9 cellular contexts compared by ENCODE assay signal in genomic region chr3:16482770-16483531, GRCh38. TPM values are rescaled to one million over a fixed set of nuclear protein-coding genes. Genes with fewer than 3 reads are reported as not detected.
A peak's percentile ranks its signal among the peaks of the same experiment; 100 is the strongest.
DNase-seq lines count a peak whose midpoint lies in the region; ATAC-seq and TF ChIP-seq lines count a peak whose summit lies in the region.
"Had no signal": no experiment of that assay in that cellular context is flagged by ENCODE, and none has a peak within 500 bp of the region (broad histone marks: within the 10 kb centered on the region; RNA-seq: fewer than 3 reads in every experiment).

No MANE protein-coding gene starts in this region.

- H3K4me1 ChIP-seq in HUES48 (ENCODE audit: control insufficient read depth, insufficient read depth, low read length) (peaks cover 49% of the 10 kb centered on the region), right cardiac atrium (ENCODE audit: control insufficient read depth, insufficient read depth, low read length) (peaks cover 9% of the 10 kb centered on the region)

- POLR2A ChIA-PET in GM10248 (lab: Yijun Ruan, JAX) = interaction anchor here (0.5 to 1.2 kb wide), 6 partner anchors 14 to 104 kb away, joined by 3 to 5 read pairs (median 3); no protein-coding TSS in a partner anchor

- WGBS in right cardiac atrium = 58% methylated on average over 7 of the region's 7 CpGs

- H3K4me1 Mint-ChIP-seq in endothelial cell (ENCODE audit: unreplicated experiment) = peaks cover 19% of the 10 kb centered on the region

- no peaks in the 10 kb centered on the region for H3K36me3 ChIP-seq in HUES48 (ENCODE audit: control insufficient read depth, insufficient read depth, low read length)

- H3K9me3 Mint-ChIP-seq in endothelial cell (ENCODE audit: unreplicated experiment) = no peaks in the 10 kb centered on the region

- CTCF ChIA-PET in GM10248 (lab: Yijun Ruan, JAX) = interaction anchor here (0.6 to 2.7 kb wide), 16 partner anchors 9 to 194 kb away, joined by 3 to 9 read pairs (median 6); no protein-coding TSS in a partner anchor

- H3K4me3 ChIP-seq in HUES48 (ENCODE audit: low read depth, low read length) (no peak overlapping the region), right cardiac atrium (ENCODE audit: low read length) (no peak overlapping the region)

- H3K9me3 ChIP-seq in HUES48 (ENCODE audit: control insufficient read depth, insufficient read depth, low read length) = no peaks in the 10 kb centered on the region
- no peaks in the 10 kb centered on the region for H3K9me3 ChIP-seq in right cardiac atrium (ENCODE audit: control insufficient read depth, low read length)

- H3K27me3 ChIP-seq in HUES48 (ENCODE audit: control insufficient read depth, insufficient read depth, low read length) = peaks cover 8% of the 10 kb centered on the region; the same call in 1 of the 2 replicates
- H3K27me3 ChIP-seq in right cardiac atrium (ENCODE audit: control insufficient read depth, insufficient read depth) = no peaks in the 10 kb centered on the region

- TF ChIP-seq CTCF in GM10248 (IDR thresholded peaks at IDR 0.05; ENCODE audit: control extremely low read depth, extremely low read depth, low read depth, missing control alignments) (no peak), endothelial cell (IDR thresholded peaks at IDR 0.05; ENCODE audit: unreplicated experiment) (no peak)

- peak overlapping the region; percentile 75 for H3K27ac ChIP-seq in HUES48 (ENCODE audit: low read depth, low read length)
- no peak overlapping the region for H3K27ac ChIP-seq in right cardiac atrium (ENCODE audit: low read length)
- H3K27ac ChIP-seq: epithelial cell of prostate had no signal

- ATAC-seq in GM21381 (IDR thresholded peaks at IDR 0.05; ENCODE audit: unreplicated experiment) (peak; percentile 53), right cardiac atrium (peak; percentile 45 to 47)

- H3K27ac Mint-ChIP-seq in endothelial cell (ENCODE audit: unreplicated experiment) = no peak overlapping the region

- H3K4me3 Mint-ChIP-seq in endothelial cell (ENCODE audit: unreplicated experiment) = no peak overlapping the region

- intact Hi-C loops in right cardiac atrium (cut with DNase I) = no loop called here

- H3K36me3 Mint-ChIP-seq in endothelial cell (ENCODE audit: low read depth, unreplicated experiment) = peaks cover 26% of the 10 kb centered on the region

- no peak overlapping the region for H3K9ac ChIP-seq in HUES48 (ENCODE audit: low read depth, low read length)

- peaks cover 7% of the 10 kb centered on the region for H3K27me3 Mint-ChIP-seq in endothelial cell (ENCODE audit: unreplicated experiment)

- DNase-seq in GM10248 (ENCODE audit: extremely low spot score) = peak; percentile 41
- peak; percentile 59 to 61 for DNase-seq in SHP77 (lab: John Stamatoyannopoulos, UW)
- peak in 2 of 3 donors; percentile 62 to 66 for DNase-seq in right cardiac atrium
- no peak for DNase-seq in endothelial cell (ENCODE audit: low spot score)
- no peak for DNase-seq in SKM-1 (lab: John Stamatoyannopoulos, UW; ENCODE audit: unreplicated experiment)
- no peak for DNase-seq in NCI-H446 treated with DMSO at 0.1 percent for 48 hours (lab: John Stamatoyannopoulos, UW)

RNA-seq across cellular contexts. Expression of gene RFTN1, which starts 30.5 kb away (rescaled TPM):
- total RNA-seq in right cardiac atrium (10 to 100 TPM; 17.9 to 23.6 (median 20.6) TPM), endothelial cell (ENCODE audit: unreplicated experiment) (41.8 TPM)
- 21.2 TPM for polyA plus RNA-seq in right cardiac atrium

Comparison
In these comparisons a context has a peak if more than half of its experiments do, and no peak if none do; other contexts are left out.
1. DNase-seq: peak in GM10248 (single experiment), SHP77 (2 of 2) and right cardiac atrium (2 of 3); none in endothelial cell (single experiment), SKM-1 (single experiment) and NCI-H446 treated with DMSO at 0.1 percent for 48 hours (single experiment).